1 cellular context compared by ENCODE assay signal in the genomic region with DNA sequence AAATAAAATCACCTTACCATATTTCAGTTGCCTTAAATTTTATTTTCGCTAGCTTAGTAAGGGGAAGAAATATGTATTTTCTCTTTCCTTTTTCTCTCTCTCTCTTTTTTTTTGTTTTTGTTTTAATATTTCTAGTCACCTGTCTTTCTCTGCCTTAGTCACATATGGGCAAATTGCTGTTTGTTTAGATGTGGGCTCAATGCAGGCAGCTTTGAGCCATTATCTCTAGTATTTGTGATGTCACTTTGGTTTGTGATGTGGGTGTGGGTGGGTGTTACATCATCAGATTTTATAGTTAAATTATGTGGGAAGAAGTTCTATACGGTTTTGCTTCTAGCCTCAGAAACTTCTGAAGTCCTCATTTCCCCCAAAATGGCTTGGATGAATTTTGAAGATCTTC.
TF ChIP-seq lines count a peak whose summit lies in the region.

TSS of gene C22orf31 (minus strand) at position 59 of the 400 bp plus-strand sequence. CDS start at position 20, 39 bp downstream.

TF ChIP-seq in K562, 482 proteins besides CTCF, POLR2A, EP300 and RAD21:
- TF ChIP-seq ATF3 (IDR thresholded peaks at IDR 0.05), result peak; percentile 80
- no peak for TF ChIP-seq ATF3 (CRISPR knock-in tag; conservative IDR thresholded peaks at IDR 0.05)
- no peak for TF ChIP-seq SETDB1 (IDR thresholded peaks at IDR 0.05; ENCODE audit: low read length)
- TF ChIP-seq ATF1 (CRISPR knock-in tag; IDR thresholded peaks at IDR 0.05), result no peak
- TF ChIP-seq ATF1 (tag; IDR thresholded peaks at IDR 0.05), result peak; percentile 50; the same call in 1 of the 2 replicates
- 0 out of 2 replicates have a peak, but pooled peaks have one; percentile 39 for TF ChIP-seq CREM (IDR thresholded peaks at IDR 0.05; ENCODE audit: low read depth)
- TF ChIP-seq EGR1 (conservative IDR thresholded peaks at IDR 0.05), result peak; percentile 35; the same call in 1 of the 2 replicates
- no peak for TF ChIP-seq CEBPG (CRISPR knock-in tag; IDR thresholded peaks at IDR 0.05)
- TF ChIP-seq CEBPG (tag; conservative IDR thresholded peaks at IDR 0.05 in 1 of 2, IDR thresholded peaks at IDR 0.05 in 1 of 2), result peak in 1 of 2 experiments; percentile 75; a peak in 2 of 4 replicates
- no peak for TF ChIP-seq EP400 (IDR thresholded peaks at IDR 0.05)
